8 cellular contexts compared by ENCODE assay signal in genomic region chr11:47454251-47454650, GRCh38. TPM values are rescaled to one million over a fixed set of nuclear protein-coding genes. Genes with fewer than 3 reads are reported as not detected.
DNase-seq lines count a peak whose midpoint lies in the region; ATAC-seq, FAIRE-seq and TF ChIP-seq lines count a peak whose summit lies in the region.
"Not testable (repeated sequence)": the region's sequence is repeated elsewhere in the genome, so short reads cannot be mapped to it uniquely, and the experiment has no call there.

No MANE protein-coding gene starts in this region.

- POLR2A ChIA-PET in PC-3 (lab: Charles Lee; ENCODE audit: unreplicated experiment) = interaction anchor here (0.6 kb wide), 1 partner anchor 478 kb away, joined by 11 read pairs; no protein-coding TSS in a partner anchor
- POLR2A ChIA-PET in H1 (lab: Charles Lee; ENCODE audit: partially characterized antibody) = interaction anchor here (1.4 kb wide), 1 partner anchor 8 kb away, joined by 4 read pairs; no protein-coding TSS in a partner anchor

- peak; percentile 79 to 81 for TF ChIP-seq RAD21 in H1 (IDR thresholded peaks at IDR 0.05 in 1 of 2, conservative IDR thresholded peaks at IDR 0.05 in 1 of 2; ENCODE audit: low read depth in 2 of 2, low read length in 2 of 2)

- H3K36me3 ChIP-seq in MG63; PC-3 (ENCODE audit: low read depth, low read length); H1 (ENCODE audit: control insufficient read depth in 2 of 4, insufficient read depth in 4 of 4, low read length in 3 of 4); lung (ENCODE audit: control insufficient read depth in 2 of 2, insufficient read depth in 2 of 2, low read length in 2 of 2): not testable (repeated sequence)

- CTCF ChIA-PET in PC-3 (lab: Charles Lee) = interaction anchor here (0.6 kb wide), 14 partner anchors 20 to 1537 kb away, joined by 4 to 9 read pairs (median 5); partner anchors contain the start of gene PEX16
- CTCF ChIA-PET in H1 (lab: Charles Lee; ENCODE audit: partially characterized antibody) = interaction anchor here (0.6 to 2.7 kb wide), 22 partner anchors 8 to 261 kb away, joined by 3 to 21 read pairs (median 5); no protein-coding TSS in a partner anchor

- H2BK120ac ChIP-seq in H1 (replicated peaks; ENCODE audit: low read depth, low read length) = not testable (repeated sequence)

- not testable (repeated sequence) for H3K4ac ChIP-seq in H1 (replicated peaks; ENCODE audit: insufficient read length, low read depth, low read length)

- not testable (repeated sequence) for H2AK5ac ChIP-seq in H1 (ENCODE audit: low read depth, low read length)

- H4K5ac ChIP-seq in H1 (ENCODE audit: insufficient read length, low read depth, low read length) = not testable (repeated sequence)

- not testable (repeated sequence) for H3K4me3 ChIP-seq in MG63; PC-3 (ENCODE audit: low read length); H1 (ENCODE audit: extremely low read depth in 1 of 4, insufficient read depth in 2 of 4, low read depth in 3 of 4, low read length in 4 of 4); lung

- not testable (repeated sequence) for H3F3A ChIP-seq in PC-3 (ENCODE audit: low read length, unreplicated experiment)

- not testable (repeated sequence) for H2AFZ ChIP-seq in PC-3 (ENCODE audit: low read length); H1 (ENCODE audit: low read length)

- peak; percentile 79 for FAIRE-seq in H1 (lab: Jason Lieb, UNC)

- ATAC-seq in GM19455 (IDR thresholded peaks at IDR 0.05; ENCODE audit: unreplicated experiment) = peak; percentile 71
- peak; percentile 86 for ATAC-seq in PC-3
- peak; percentile 91 for ATAC-seq in lung (ENCODE audit: insufficient read depth, low FRiP score)

- H3K9me3 ChIP-seq in MG63; PC-3 (ENCODE audit: low read length); H1 (ENCODE audit: insufficient read depth in 2 of 2, low read depth in 1 of 2, low read length in 1 of 2); lung (ENCODE audit: control insufficient read depth in 2 of 2, insufficient read depth in 1 of 2, low read length in 1 of 2): not testable (repeated sequence)

- not testable (repeated sequence) for H2BK20ac ChIP-seq in H1 (ENCODE audit: low read length)

- TF ChIP-seq CTCF in PC-3 (conservative IDR thresholded peaks at IDR 0.05; ENCODE audit: low read depth, low read length) (peak; percentile 78), H1 (IDR thresholded peaks at IDR 0.05; ENCODE audit: control extremely low read depth in 1 of 3, insufficient read depth in 1 of 3, low read depth in 1 of 3, low read length in 3 of 3) (peak; percentile 75 to 82 (median 76)), lung (IDR thresholded peaks at IDR 0.05; ENCODE audit: control extremely low read depth, extremely low read depth) (peak; percentile 64)

- not testable (repeated sequence) for H3K79me2 ChIP-seq in PC-3 (ENCODE audit: low read length); H1 (ENCODE audit: control insufficient read depth in 1 of 2, insufficient read depth in 2 of 2, low read length in 2 of 2)

- H3K27ac ChIP-seq in PC-3 (ENCODE audit: low read length); H1 (ENCODE audit: low read depth, low read length); lung (ENCODE audit: low read depth in 1 of 2, low read length in 1 of 2): not testable (repeated sequence)

- H3K27me3 ChIP-seq in MG63; PC-3 (ENCODE audit: low read length); H1 (replicated peaks in 1 of 4; ENCODE audit: control insufficient read depth in 3 of 4, extremely low read depth in 1 of 4, insufficient read depth in 3 of 4, low read length in 3 of 4); lung (ENCODE audit: control insufficient read depth, insufficient read depth): not testable (repeated sequence)

- H3K4me2 ChIP-seq in PC-3 (ENCODE audit: low read length); H1 (ENCODE audit: insufficient read depth in 1 of 2, low read depth in 2 of 2, low read length in 2 of 2): not testable (repeated sequence)

- H3K18ac ChIP-seq in H1 (ENCODE audit: extremely low read depth, low read length) = not testable (repeated sequence)

- H3K23me2 ChIP-seq in H1 (ENCODE audit: low read depth, low read length) = not testable (repeated sequence)

- intact Hi-C loops in PC-3 (cut with micrococcal nuclease) = loop anchor here (1.0 to 2.0 kb wide), 2 partner anchors 45 to 80 kb away; partner anchors contain the start of gene SLC39A13

- H4K8ac ChIP-seq in H1 (ENCODE audit: extremely low read depth, insufficient read depth, low read length) = not testable (repeated sequence)

- not testable (repeated sequence) for H2BK15ac ChIP-seq in H1 (ENCODE audit: low read length)

- H3K4me1 ChIP-seq in PC-3 (ENCODE audit: insufficient read depth, low read length); H1 (replicated peaks in 1 of 4; ENCODE audit: control insufficient read depth in 3 of 4, insufficient read depth in 4 of 4, low read length in 3 of 4); lung (ENCODE audit: control insufficient read depth in 2 of 2, insufficient read depth in 2 of 2, low read length in 2 of 2): not testable (repeated sequence)

- not testable (repeated sequence) for H3K9me2 ChIP-seq in PC-3 (replicated peaks; ENCODE audit: low read length)

- H3K9ac ChIP-seq in PC-3 (ENCODE audit: low read length); H1 (replicated peaks in 1 of 4; ENCODE audit: extremely low read depth in 1 of 4, low read depth in 3 of 4, low read length in 3 of 4): not testable (repeated sequence)

- H3K56ac ChIP-seq in H1 (replicated peaks; ENCODE audit: insufficient read length, low read depth, low read length) = not testable (repeated sequence)

- WGBS in H1 (ENCODE audit: extremely low coverage in 1 of 2, insufficient coverage in 1 of 2, insufficient read length in 1 of 2, insufficient replicate concordance in 2 of 2, low coverage in 1 of 2, low lambda C conversion rate in 2 of 2, missing lambda C conversion rate in 1 of 2), 2 experiments = 70% methylated on average over 5 of the region's 7 CpGs; no CpG with 5 or more reads in 1 of the 2 experiments
- 13 to 16% methylated on average over 7 of the region's 7 CpGs for WGBS in lung, 2 donors

- not testable (repeated sequence) for H4K91ac ChIP-seq in H1 (replicated peaks; ENCODE audit: insufficient read length, low read length)

- H4K20me1 ChIP-seq in PC-3 (ENCODE audit: low read length); H1 (replicated peaks in 1 of 2; ENCODE audit: control insufficient read depth in 1 of 2, insufficient read depth in 2 of 2, low read length in 2 of 2): not testable (repeated sequence)

- BruUV-seq in PC-3 (replicated peaks; lab: Mats Ljungman, UMichigan) = not testable (repeated sequence)

- peak in 8 of 14 donors; percentile 9 to 77 (median 15) for DNase-seq in C1 segment of cervical spinal cord (lab: John Stamatoyannopoulos, UW)
- DNase-seq in MG63 = peak; percentile 70
- DNase-seq in PC-3 = peak; percentile 78
- peak; percentile 9 for DNase-seq in activated CD8-positive, alpha-beta memory T cell treated with anti-CD3 and anti-CD28 coated beads, Interleukin-2, amount 50 U/mL, for 1 hour (ENCODE audit: extremely low read depth)
- DNase-seq in H1 (ENCODE audit: low read depth in 1 of 2, low spot score in 2 of 2) = not testable (repeated sequence)
- peak; percentile 77 for DNase-seq in lung (ENCODE audit: low spot score)
- peak; percentile 29 to 56 for DNase-seq in stimulated activated CD4-positive, alpha-beta T cell treated with anti-CD3 and anti-CD28 coated beads, Interleukin-4, amount 100 ng/mL, for 48 hours (ENCODE audit: low read depth in 2 of 2)

- TF ChIP-seq POLR2A in H1 (IDR thresholded peaks at IDR 0.05; ENCODE audit: control extremely low read depth in 1 of 2, low read depth in 2 of 2, low read length in 2 of 2) = not testable (repeated sequence)

- H3K23ac ChIP-seq in H1 (ENCODE audit: insufficient read length) = not testable (repeated sequence)

- not testable (repeated sequence) for H2BK12ac ChIP-seq in H1 (ENCODE audit: low read depth, low read length)

- not testable (repeated sequence) for H2BK5ac ChIP-seq in H1 (ENCODE audit: low read depth, low read length)

- not testable (repeated sequence) for TF ChIP-seq EP300 in H1 (IDR thresholded peaks at IDR 0.05; ENCODE audit: borderline replicate concordance in 1 of 2, low read depth in 2 of 2, low read length in 2 of 2)

- H3K14ac ChIP-seq in H1 (ENCODE audit: insufficient read length) = not testable (repeated sequence)

- not testable (repeated sequence) for H3K79me1 ChIP-seq in H1 (ENCODE audit: low read depth, low read length)

RNA-seq across cellular contexts. Expression of gene RAPSN, which starts 5.3 kb away (rescaled TPM):
- 0.16 TPM in 1 of 2 replicates, not detected in the other for total RNA-seq in MG63 (2014; rRNA removed; shearing (Covaris generic); ENCODE audit: low replicate concordance)
- total RNA-seq in PC-3 (2014; rRNA removed) = 0.23 TPM in 1 of 2 replicates, not detected in the other
- total RNA-seq in H1 (2021; fragmentation: NEBNext Ultra II Directional; extraction: Animal tissue kit (Norgen Biotek cat#: 25700)) = 0.34 TPM in 1 of 2 replicates, not detected in the other
- 0.05 and 0.06 TPM in 2 replicates for polyA plus RNA-seq in H1 (2011; rRNA removed)
- polyA plus RNA-seq in H1 (2011; cell fraction: cytosol; rRNA removed) = 0.05 TPM
- 0.54 TPM for polyA plus RNA-seq in H1 (2011; cell fraction: nucleus; rRNA removed)
- polyA plus RNA-seq in H1 (2012, experiment 1 of 2) = 0.11 TPM in 1 of 4 replicates, not detected in the others
- polyA plus RNA-seq in H1 (2012, experiment 2 of 2) = not detected
- 0.71 TPM for polyA plus RNA-seq in H1 (2013, experiment 1 of 2)
- 0.29 TPM for polyA plus RNA-seq in H1 (2013, experiment 2 of 2)
- polyA minus RNA-seq in H1 (2011; rRNA and poly(A)+ RNA removed) = not detected in 2 replicates
- not detected for polyA minus RNA-seq in H1 (2011; cell fraction: cytosol; rRNA and poly(A)+ RNA removed)
- 0.60 TPM for polyA minus RNA-seq in H1 (2011; cell fraction: nucleus; rRNA and poly(A)+ RNA removed)
- 1 to 10 TPM in 1 of 2 donors, not detected in 1; 1.5 TPM for total RNA-seq in lung
- polyA plus RNA-seq in lung = under 1 TPM; 0.38 to 0.49 TPM

RNA-seq across cellular contexts. Expression of gene PSMC3, which starts 28.0 kb away (rescaled TPM):
- total RNA-seq in MG63 (2014; rRNA removed; shearing (Covaris generic); ENCODE audit: low replicate concordance) = 147 and 165 TPM in 2 replicates
- total RNA-seq in PC-3 (2014; rRNA removed) = 275 and 314 TPM in 2 replicates
- total RNA-seq in H1 (2021; fragmentation: NEBNext Ultra II Directional; extraction: Animal tissue kit (Norgen Biotek cat#: 25700)) = 159 and 160 TPM in 2 replicates
- 105 and 114 TPM in 2 replicates for polyA plus RNA-seq in H1 (2011; rRNA removed)
- polyA plus RNA-seq in H1 (2011; cell fraction: cytosol; rRNA removed) = 201 TPM
- 110 TPM for polyA plus RNA-seq in H1 (2011; cell fraction: nucleus; rRNA removed)
- 209 to 226 TPM (median 211 TPM) in 4 replicates for polyA plus RNA-seq in H1 (2012, experiment 1 of 2)
- polyA plus RNA-seq in H1 (2012, experiment 2 of 2) = 124 TPM
- 82.6 TPM for polyA plus RNA-seq in H1 (2013, experiment 1 of 2)
- polyA plus RNA-seq in H1 (2013, experiment 2 of 2) = 81.6 TPM
- polyA minus RNA-seq in H1 (2011; rRNA and poly(A)+ RNA removed) = 94.5 and 111 TPM in 2 replicates
- polyA minus RNA-seq in H1 (2011; cell fraction: cytosol; rRNA and poly(A)+ RNA removed) = 65.4 TPM
- polyA minus RNA-seq in H1 (2011; cell fraction: nucleus; rRNA and poly(A)+ RNA removed) = 50.5 TPM
- total RNA-seq in lung = 100 to 1,000 TPM in 1 of 2 donors, 10 to 100 TPM in 1; 61.6 to 137 TPM
- 100 to 1,000 TPM; 145 to 192 TPM for polyA plus RNA-seq in lung

RNA-seq across cellular contexts. Expression of gene SLC39A13, which starts 45.9 kb away (rescaled TPM):
- 34.0 and 51.1 TPM in 2 replicates for total RNA-seq in MG63 (2014; rRNA removed; shearing (Covaris generic); ENCODE audit: low replicate concordance)
- total RNA-seq in PC-3 (2014; rRNA removed) (29.4 and 32.5 TPM in 2 replicates), lung (10 to 100 TPM; 31.8 to 83.8 TPM)
- 20.9 and 23.2 TPM in 2 replicates for total RNA-seq in H1 (2021; fragmentation: NEBNext Ultra II Directional; extraction: Animal tissue kit (Norgen Biotek cat#: 25700))
- polyA plus RNA-seq in H1 (2011; rRNA removed) (30.0 and 42.9 TPM in 2 replicates), lung (10 to 100 TPM; 67.5 to 82.2 TPM)
- polyA plus RNA-seq in H1 (2011; cell fraction: cytosol; rRNA removed) = 37.3 TPM
- 134 TPM for polyA plus RNA-seq in H1 (2011; cell fraction: nucleus; rRNA removed)
- 14.8 to 28.7 TPM (median 25.1 TPM) in 4 replicates for polyA plus RNA-seq in H1 (2012, experiment 1 of 2)
- 18.9 TPM for polyA plus RNA-seq in H1 (2012, experiment 2 of 2)
- 19.5 TPM for polyA plus RNA-seq in H1 (2013, experiment 1 of 2)
- 19.1 TPM for polyA plus RNA-seq in H1 (2013, experiment 2 of 2)
- 8.9 and 9.6 TPM in 2 replicates for polyA minus RNA-seq in H1 (2011; rRNA and poly(A)+ RNA removed)
- 10.0 TPM for polyA minus RNA-seq in H1 (2011; cell fraction: cytosol; rRNA and poly(A)+ RNA removed)
- polyA minus RNA-seq in H1 (2011; cell fraction: nucleus; rRNA and poly(A)+ RNA removed) = 20.5 TPM
